In the genomic region with DNA sequence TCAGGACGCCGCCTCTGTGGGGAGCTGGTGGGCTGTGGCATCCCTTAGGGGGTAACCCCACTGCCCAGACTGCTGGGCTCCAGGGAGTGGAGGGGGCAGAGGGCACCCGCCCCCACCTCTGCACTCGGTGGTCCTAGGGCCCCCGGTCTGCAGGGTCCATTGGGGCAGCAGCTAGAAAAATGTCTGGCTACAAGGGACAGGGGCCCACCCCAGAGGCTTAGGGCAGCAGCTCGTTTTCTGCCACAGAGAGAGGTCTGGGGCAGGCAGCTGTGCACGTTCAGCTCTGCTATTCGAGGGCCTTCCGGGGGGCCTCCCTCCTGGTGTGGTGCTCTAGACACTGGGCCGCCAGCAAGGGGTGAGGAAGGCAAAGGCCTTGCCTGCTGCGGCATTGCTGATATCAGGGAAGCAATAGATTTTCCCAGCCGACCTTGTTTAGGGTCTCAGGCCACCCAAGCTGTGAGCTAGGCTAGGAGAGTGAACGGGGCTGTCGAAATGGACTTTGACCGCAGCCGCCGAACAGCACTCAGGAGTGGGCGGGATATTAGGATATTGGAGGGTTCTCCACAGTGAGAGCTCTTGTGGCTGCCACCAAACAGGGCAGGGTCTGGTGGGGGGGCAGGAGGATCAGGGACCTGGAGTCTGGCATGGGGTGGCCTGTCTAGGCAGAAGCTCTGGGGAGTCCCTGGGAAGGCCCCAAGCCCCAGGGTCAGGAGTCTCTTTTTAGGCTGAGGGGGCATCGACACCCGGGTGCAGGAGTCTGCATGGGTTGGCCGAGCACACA, we compare ENCODE assay signal across 2 cellular contexts.
TF ChIP-seq lines count a peak whose summit lies in the region.

No MANE protein-coding gene starts in this region.

TF ChIP-seq in IMR-90, 13 proteins besides CTCF, POLR2A, EP300 and RAD21 (continued from another document):
- no peak for TF ChIP-seq CEBPB (IDR thresholded peaks at IDR 0.05; ENCODE audit: low read depth, low read length)
- no peak for TF ChIP-seq MXI1 (IDR thresholded peaks at IDR 0.05; ENCODE audit: borderline replicate concordance, low read depth, low read length)
- TF ChIP-seq RFX5 (IDR thresholded peaks at IDR 0.05; ENCODE audit: low read depth, low read length), result no peak
- TF ChIP-seq FOS (IDR thresholded peaks at IDR 0.05; ENCODE audit: low read depth, low read length), result no peak
- TF ChIP-seq SMC3 (IDR thresholded peaks at IDR 0.05; ENCODE audit: low read depth, low read length), result no peak
- TF ChIP-seq USF2 (IDR thresholded peaks at IDR 0.05; ENCODE audit: low read depth, low read length), result no peak
- TF ChIP-seq CHD1 (IDR thresholded peaks at IDR 0.05; ENCODE audit: low read depth, low read length), result no peak
- TF ChIP-seq NFE2L2 (IDR thresholded peaks at IDR 0.05; ENCODE audit: low read depth, low read length), result no peak

TF ChIP-seq in HEK293T, 16 proteins besides CTCF, POLR2A, EP300 and RAD21 (continued from another document):
- TF ChIP-seq, protein P1, sequence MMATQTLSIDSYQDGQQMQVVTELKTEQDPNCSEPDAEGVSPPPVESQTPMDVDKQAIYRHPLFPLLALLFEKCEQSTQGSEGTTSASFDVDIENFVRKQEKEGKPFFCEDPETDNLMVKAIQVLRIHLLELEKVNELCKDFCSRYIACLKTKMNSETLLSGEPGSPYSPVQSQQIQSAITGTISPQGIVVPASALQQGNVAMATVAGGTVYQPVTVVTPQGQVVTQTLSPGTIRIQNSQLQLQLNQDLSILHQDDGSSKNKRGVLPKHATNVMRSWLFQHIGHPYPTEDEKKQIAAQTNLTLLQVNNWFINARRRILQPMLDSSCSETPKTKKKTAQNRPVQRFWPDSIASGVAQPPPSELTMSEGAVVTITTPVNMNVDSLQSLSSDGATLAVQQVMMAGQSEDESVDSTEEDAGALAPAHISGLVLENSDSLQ (IDR thresholded peaks at IDR 0.05), result no peak
